In the genomic region with DNA sequence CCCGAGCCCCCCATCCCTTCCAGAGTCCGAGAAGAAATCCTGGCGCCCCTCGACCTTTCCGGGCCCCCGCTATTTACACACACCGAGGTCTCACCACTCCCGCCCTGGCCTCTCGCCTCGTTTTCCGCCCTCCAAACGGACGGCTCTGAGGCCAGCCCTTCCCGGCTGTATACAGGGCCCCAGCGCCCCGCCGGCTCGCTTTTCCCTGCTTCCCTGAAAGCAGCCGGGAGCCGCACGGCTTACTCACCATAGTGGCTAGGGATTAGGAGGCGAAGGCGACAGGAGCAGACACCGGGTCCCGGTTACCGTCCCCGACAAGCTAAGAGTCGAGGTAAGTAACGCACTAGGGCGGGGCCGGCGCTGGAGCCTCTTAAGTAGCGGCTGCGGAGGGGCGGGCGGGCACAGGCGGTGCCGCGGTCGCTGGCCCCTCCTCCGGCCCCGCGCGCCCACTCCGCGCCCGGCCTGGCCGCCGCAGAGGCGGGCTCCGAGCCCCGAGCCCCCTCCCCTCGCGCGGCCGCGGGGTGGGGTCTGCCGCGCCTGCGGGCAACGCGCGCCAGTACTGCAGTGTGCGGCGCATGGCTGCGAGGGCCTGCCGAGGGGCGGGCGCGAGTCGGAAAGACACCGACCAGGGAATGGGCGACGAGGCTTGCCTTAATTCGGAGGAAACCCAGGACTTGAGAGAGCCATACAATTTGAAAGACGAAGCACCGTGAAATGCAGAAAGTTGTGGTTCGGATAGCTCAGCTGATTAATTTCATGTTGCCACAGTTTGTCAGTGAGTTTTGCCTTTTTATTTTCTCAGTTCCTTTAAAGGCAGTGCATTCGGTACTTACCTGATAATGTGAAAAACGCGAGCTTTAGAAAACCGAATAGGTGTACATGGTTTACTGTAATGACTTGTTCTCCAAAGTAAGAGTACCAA, we compare ENCODE assay signal across 1 cellular context.
TF ChIP-seq lines count a peak whose summit lies in the region.

A gene (minus strand): TSS at position 345 of the 922 bp plus-strand sequence. CDS start 95 bp downstream, at position 250.

TF ChIP-seq in HepG2, 621 proteins besides CTCF, POLR2A, EP300 and RAD21 (continued from another document and continues in another):
- TF ChIP-seq, protein P1, sequence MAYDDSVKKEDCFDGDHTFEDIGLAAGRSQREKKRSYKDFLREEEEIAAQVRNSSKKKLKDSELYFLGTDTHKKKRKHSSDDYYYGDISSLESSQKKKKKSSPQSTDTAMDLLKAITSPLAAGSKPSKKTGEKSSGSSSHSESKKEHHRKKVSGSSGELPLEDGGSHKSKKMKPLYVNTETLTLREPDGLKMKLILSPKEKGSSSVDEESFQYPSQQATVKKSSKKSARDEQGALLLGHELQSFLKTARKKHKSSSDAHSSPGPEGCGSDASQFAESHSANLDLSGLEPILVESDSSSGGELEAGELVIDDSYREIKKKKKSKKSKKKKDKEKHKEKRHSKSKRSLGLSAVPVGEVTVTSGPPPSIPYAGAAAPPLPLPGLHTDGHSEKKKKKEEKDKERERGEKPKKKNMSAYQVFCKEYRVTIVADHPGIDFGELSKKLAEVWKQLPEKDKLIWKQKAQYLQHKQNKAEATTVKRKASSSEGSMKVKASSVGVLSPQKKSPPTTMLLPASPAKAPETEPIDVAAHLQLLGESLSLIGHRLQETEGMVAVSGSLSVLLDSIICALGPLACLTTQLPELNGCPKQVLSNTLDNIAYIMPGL (CRISPR knock-in tag; IDR thresholded peaks at IDR 0.05; ENCODE audit: borderline replicate concordance in 1 of 2, low read depth in 1 of 2) = peak in 1 of 2 experiments; percentile 47; a peak in 2 of 4 replicates
- TF ChIP-seq, protein P2, sequence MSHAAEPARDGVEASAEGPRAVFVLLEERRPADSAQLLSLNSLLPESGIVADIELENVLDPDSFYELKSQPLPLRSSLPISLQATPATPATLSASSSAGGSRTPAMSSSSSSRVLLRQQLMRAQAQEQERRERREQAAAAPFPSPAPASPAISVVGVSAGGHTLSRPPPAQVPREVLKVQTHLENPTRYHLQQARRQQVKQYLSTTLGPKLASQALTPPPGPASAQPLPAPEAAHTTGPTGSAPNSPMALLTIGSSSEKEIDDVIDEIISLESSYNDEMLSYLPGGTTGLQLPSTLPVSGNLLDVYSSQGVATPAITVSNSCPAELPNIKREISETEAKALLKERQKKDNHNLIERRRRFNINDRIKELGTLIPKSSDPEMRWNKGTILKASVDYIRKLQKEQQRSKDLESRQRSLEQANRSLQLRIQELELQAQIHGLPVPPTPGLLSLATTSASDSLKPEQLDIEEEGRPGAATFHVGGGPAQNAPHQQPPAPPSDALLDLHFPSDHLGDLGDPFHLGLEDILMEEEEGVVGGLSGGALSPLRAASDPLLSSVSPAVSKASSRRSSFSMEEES (CRISPR knock-in tag; IDR thresholded peaks at IDR 0.05) = peak; percentile 4; the same call in 1 of the 2 replicates
- peak; percentile 5; the same call in 1 of the 2 replicates for TF ChIP-seq NCOA1 (CRISPR knock-in tag; IDR thresholded peaks at IDR 0.05)
- TF ChIP-seq HOXA3 (CRISPR knock-in tag; IDR thresholded peaks at IDR 0.05) = peak; percentile 83
- TF ChIP-seq, protein P3, sequence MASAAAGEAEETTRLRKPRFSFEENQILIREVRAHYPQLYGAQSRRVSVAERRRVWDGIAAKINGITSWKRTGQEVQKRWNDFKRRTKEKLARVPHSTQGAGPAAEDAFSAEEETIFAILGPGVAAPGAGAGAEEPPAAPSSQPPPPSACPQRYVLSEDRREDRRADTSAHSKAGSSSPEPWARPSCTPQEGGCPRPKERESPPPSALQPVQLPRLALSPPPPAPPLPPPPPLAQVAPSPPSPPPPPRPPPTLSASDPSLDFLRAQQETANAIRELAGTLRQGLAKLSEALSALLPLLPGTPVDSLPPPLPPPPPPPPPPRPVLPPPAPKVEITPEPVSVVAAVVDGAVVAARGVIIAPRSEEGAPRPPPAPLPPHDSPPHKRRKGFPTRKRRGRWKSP (CRISPR knock-in tag; IDR thresholded peaks at IDR 0.05) = peak; percentile 83; the same call in 1 of the 2 replicates
- TF ChIP-seq, protein P4, sequence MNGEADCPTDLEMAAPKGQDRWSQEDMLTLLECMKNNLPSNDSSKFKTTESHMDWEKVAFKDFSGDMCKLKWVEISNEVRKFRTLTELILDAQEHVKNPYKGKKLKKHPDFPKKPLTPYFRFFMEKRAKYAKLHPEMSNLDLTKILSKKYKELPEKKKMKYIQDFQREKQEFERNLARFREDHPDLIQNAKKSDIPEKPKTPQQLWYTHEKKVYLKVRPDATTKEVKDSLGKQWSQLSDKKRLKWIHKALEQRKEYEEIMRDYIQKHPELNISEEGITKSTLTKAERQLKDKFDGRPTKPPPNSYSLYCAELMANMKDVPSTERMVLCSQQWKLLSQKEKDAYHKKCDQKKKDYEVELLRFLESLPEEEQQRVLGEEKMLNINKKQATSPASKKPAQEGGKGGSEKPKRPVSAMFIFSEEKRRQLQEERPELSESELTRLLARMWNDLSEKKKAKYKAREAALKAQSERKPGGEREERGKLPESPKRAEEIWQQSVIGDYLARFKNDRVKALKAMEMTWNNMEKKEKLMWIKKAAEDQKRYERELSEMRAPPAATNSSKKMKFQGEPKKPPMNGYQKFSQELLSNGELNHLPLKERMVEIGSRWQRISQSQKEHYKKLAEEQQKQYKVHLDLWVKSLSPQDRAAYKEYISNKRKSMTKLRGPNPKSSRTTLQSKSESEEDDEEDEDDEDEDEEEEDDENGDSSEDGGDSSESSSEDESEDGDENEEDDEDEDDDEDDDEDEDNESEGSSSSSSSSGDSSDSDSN (CRISPR knock-in tag; IDR thresholded peaks at IDR 0.05) = peak; percentile 42; the same call in 1 of the 2 replicates
- TF ChIP-seq BORCS8-MEF2B (CRISPR knock-in tag; IDR thresholded peaks at IDR 0.05) = peak; percentile 88
- TF ChIP-seq, protein P5, sequence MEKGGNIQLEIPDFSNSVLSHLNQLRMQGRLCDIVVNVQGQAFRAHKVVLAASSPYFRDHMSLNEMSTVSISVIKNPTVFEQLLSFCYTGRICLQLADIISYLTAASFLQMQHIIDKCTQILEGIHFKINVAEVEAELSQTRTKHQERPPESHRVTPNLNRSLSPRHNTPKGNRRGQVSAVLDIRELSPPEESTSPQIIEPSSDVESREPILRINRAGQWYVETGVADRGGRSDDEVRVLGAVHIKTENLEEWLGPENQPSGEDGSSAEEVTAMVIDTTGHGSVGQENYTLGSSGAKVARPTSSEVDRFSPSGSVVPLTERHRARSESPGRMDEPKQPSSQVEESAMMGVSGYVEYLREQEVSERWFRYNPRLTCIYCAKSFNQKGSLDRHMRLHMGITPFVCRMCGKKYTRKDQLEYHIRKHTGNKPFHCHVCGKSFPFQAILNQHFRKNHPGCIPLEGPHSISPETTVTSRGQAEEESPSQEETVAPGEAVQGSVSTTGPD (CRISPR knock-in tag; IDR thresholded peaks at IDR 0.05) = peak; percentile 24; the same call in 1 of the 2 replicates
- TF ChIP-seq ZIK1 (CRISPR knock-in tag; IDR thresholded peaks at IDR 0.05; ENCODE audit: borderline replicate concordance, low read depth) = peak; percentile 69; the same call in 1 of the 2 replicates
- peak; percentile 60; the same call in 1 of the 2 replicates for TF ChIP-seq ARNT2 (CRISPR knock-in tag; IDR thresholded peaks at IDR 0.05; ENCODE audit: low read depth)
- TF ChIP-seq KLF13 (CRISPR knock-in tag; IDR thresholded peaks at IDR 0.05) = no peak; the same call in 1 of the 2 replicates
- TF ChIP-seq ZNF235 (CRISPR knock-in tag; IDR thresholded peaks at IDR 0.05; ENCODE audit: borderline replicate concordance) = peak; percentile 54
- no peak for TF ChIP-seq NR2C2 (CRISPR knock-in tag; IDR thresholded peaks at IDR 0.05; ENCODE audit: borderline replicate concordance)
- peak; percentile 99 for TF ChIP-seq POLR2G (IDR thresholded peaks at IDR 0.05; ENCODE audit: low read depth, low read length)
- TF ChIP-seq, protein P6, sequence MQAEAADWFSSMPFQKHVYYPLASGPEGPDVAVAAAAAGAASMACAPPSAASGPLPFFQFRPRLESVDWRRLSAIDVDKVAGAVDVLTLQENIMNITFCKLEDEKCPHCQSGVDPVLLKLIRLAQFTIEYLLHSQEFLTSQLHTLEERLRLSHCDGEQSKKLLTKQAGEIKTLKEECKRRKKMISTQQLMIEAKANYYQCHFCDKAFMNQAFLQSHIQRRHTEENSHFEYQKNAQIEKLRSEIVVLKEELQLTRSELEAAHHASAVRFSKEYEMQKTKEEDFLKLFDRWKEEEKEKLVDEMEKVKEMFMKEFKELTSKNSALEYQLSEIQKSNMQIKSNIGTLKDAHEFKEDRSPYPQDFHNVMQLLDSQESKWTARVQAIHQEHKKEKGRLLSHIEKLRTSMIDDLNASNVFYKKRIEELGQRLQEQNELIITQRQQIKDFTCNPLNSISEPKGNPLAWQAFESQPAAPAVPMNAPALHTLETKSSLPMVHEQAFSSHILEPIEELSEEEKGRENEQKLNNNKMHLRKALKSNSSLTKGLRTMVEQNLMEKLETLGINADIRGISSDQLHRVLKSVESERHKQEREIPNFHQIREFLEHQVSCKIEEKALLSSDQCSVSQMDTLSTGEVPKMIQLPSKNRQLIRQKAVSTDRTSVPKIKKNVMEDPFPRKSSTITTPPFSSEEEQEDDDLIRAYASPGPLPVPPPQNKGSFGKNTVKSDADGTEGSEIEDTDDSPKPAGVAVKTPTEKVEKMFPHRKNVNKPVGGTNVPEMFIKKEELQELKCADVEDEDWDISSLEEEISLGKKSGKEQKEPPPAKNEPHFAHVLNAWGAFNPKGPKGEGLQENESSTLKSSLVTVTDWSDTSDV (CRISPR knock-in tag; IDR thresholded peaks at IDR 0.05) = peak; percentile 66; the same call in 1 of the 2 replicates
- peak; percentile 6; the same call in 1 of the 2 replicates for TF ChIP-seq ZSCAN31 (CRISPR knock-in tag; IDR thresholded peaks at IDR 0.05; ENCODE audit: low read depth)
- 0 out of 2 replicates have a peak, but pooled peaks have one; percentile 13 for TF ChIP-seq GFI1 (CRISPR knock-in tag; IDR thresholded peaks at IDR 0.05; ENCODE audit: borderline replicate concordance)
- TF ChIP-seq ZNF652 (CRISPR knock-in tag; IDR thresholded peaks at IDR 0.05; ENCODE audit: borderline replicate concordance, low read depth) = no peak
- 0 out of 2 replicates have a peak, but pooled peaks have one; percentile 29 for TF ChIP-seq ZNF589 (CRISPR knock-in tag; conservative IDR thresholded peaks at IDR 0.05)
- peak; percentile 84 for TF ChIP-seq GATA4 (IDR thresholded peaks at IDR 0.05; ENCODE audit: borderline replicate concordance, low read depth)
- TF ChIP-seq ZSCAN30 (CRISPR knock-in tag; IDR thresholded peaks at IDR 0.05) = no peak
- no peak for TF ChIP-seq ZNF883 (CRISPR knock-in tag; IDR thresholded peaks at IDR 0.05; ENCODE audit: not compliant biosample characterization)
- 0 out of 2 replicates have a peak, but pooled peaks have one; percentile 27 for TF ChIP-seq KDM5A (IDR thresholded peaks at IDR 0.05; ENCODE audit: borderline replicate concordance, low read length)
- TF ChIP-seq, protein P7, sequence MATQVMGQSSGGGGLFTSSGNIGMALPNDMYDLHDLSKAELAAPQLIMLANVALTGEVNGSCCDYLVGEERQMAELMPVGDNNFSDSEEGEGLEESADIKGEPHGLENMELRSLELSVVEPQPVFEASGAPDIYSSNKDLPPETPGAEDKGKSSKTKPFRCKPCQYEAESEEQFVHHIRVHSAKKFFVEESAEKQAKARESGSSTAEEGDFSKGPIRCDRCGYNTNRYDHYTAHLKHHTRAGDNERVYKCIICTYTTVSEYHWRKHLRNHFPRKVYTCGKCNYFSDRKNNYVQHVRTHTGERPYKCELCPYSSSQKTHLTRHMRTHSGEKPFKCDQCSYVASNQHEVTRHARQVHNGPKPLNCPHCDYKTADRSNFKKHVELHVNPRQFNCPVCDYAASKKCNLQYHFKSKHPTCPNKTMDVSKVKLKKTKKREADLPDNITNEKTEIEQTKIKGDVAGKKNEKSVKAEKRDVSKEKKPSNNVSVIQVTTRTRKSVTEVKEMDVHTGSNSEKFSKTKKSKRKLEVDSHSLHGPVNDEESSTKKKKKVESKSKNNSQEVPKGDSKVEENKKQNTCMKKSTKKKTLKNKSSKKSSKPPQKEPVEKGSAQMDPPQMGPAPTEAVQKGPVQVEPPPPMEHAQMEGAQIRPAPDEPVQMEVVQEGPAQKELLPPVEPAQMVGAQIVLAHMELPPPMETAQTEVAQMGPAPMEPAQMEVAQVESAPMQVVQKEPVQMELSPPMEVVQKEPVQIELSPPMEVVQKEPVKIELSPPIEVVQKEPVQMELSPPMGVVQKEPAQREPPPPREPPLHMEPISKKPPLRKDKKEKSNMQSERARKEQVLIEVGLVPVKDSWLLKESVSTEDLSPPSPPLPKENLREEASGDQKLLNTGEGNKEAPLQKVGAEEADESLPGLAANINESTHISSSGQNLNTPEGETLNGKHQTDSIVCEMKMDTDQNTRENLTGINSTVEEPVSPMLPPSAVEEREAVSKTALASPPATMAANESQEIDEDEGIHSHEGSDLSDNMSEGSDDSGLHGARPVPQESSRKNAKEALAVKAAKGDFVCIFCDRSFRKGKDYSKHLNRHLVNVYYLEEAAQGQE (IDR thresholded peaks at IDR 0.05; ENCODE audit: borderline replicate concordance in 1 of 2, low read depth in 1 of 2, low read length in 2 of 2) = peak in 1 of 2 experiments; percentile 35; a peak in 1 of 4 replicates
- TF ChIP-seq, protein P8, sequence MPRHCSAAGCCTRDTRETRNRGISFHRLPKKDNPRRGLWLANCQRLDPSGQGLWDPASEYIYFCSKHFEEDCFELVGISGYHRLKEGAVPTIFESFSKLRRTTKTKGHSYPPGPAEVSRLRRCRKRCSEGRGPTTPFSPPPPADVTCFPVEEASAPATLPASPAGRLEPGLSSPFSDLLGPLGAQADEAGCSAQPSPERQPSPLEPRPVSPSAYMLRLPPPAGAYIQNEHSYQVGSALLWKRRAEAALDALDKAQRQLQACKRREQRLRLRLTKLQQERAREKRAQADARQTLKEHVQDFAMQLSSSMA (CRISPR knock-in tag; IDR thresholded peaks at IDR 0.05) = 0 out of 2 replicates have a peak, but pooled peaks have one; percentile 5
- peak; percentile 82 for TF ChIP-seq SAP130 (CRISPR knock-in tag; IDR thresholded peaks at IDR 0.05; ENCODE audit: low read depth)
- TF ChIP-seq, protein P9, sequence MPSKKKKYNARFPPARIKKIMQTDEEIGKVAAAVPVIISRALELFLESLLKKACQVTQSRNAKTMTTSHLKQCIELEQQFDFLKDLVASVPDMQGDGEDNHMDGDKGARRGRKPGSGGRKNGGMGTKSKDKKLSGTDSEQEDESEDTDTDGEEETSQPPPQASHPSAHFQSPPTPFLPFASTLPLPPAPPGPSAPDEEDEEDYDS (CRISPR knock-in tag; IDR thresholded peaks at IDR 0.05) = peak; percentile 98
- no peak for TF ChIP-seq STAG1 (CRISPR knock-in tag; IDR thresholded peaks at IDR 0.05)
- TF ChIP-seq, protein P10, sequence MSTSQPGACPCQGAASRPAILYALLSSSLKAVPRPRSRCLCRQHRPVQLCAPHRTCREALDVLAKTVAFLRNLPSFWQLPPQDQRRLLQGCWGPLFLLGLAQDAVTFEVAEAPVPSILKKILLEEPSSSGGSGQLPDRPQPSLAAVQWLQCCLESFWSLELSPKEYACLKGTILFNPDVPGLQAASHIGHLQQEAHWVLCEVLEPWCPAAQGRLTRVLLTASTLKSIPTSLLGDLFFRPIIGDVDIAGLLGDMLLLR (CRISPR knock-in tag; IDR thresholded peaks at IDR 0.05) = peak; percentile 58; the same call in 1 of the 2 replicates
- TF ChIP-seq, protein P11, sequence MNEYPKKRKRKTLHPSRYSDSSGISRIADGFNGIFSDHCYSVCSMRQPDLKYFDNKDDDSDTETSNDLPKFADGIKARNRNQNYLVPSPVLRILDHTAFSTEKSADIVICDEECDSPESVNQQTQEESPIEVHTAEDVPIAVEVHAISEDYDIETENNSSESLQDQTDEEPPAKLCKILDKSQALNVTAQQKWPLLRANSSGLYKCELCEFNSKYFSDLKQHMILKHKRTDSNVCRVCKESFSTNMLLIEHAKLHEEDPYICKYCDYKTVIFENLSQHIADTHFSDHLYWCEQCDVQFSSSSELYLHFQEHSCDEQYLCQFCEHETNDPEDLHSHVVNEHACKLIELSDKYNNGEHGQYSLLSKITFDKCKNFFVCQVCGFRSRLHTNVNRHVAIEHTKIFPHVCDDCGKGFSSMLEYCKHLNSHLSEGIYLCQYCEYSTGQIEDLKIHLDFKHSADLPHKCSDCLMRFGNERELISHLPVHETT (CRISPR knock-in tag; conservative IDR thresholded peaks at IDR 0.05) = 0 out of 2 replicates have a peak, but pooled peaks have one; percentile 38
- TF ChIP-seq RBFOX2 (IDR thresholded peaks at IDR 0.05; ENCODE audit: low read depth, low read length) = peak; percentile 89
- TF ChIP-seq PPARG (CRISPR knock-in tag; conservative IDR thresholded peaks at IDR 0.05) = no peak; the same call in 1 of the 2 replicates
